In genomic region chr1:90612033-90612432, GRCh38 we compare ENCODE assay signal across 35 cellular contexts.
"Had no signal": no experiment of that assay in that cellular context is flagged by ENCODE, and none has a peak within 500 bp of the region (broad histone marks: within the 10 kb centered on the region; RNA-seq: fewer than 3 reads in every experiment).

No MANE protein-coding gene starts in this region.

- H3K9me3 ChIP-seq: MG63 had no signal

- H3K4me3 ChIP-seq: MG63 had no signal

- H3K36me3 ChIP-seq: MG63 had no signal

- H3K27me3 ChIP-seq: MG63 had no signal

- DNase-seq: Karpas-422, Kasumi-1, MG63, MM.1S, MV-4-11, NCI-H1048, NCI-H1092, NCI-H1092 treated with DMSO at 0.1 percent for 48 hours, NCI-H1105, NCI-H1105 treated with DMSO at 0.1 percent for 48 hours, NCI-H1417, NCI-H1417 treated with DMSO at 0.1 percent for 48 hours, NCI-H1436, NCI-H1436 treated with DMSO at 0.1 percent for 48 hours, NCI-H146, NCI-H1694, NCI-H1694 treated with DMSO at 0.1 percent for 48 hours, NCI-H187, NCI-H187 treated with DMSO at 0.1 percent for 48 hours, NCI-H1930, NCI-H2029, NCI-H2029 treated with DMSO at 0.1 percent for 48 hours, NCI-H2081, NCI-H2081 treated with DMSO at 0.1 percent for 48 hours, NCI-H2107, NCI-H2171, NCI-H2171 treated with DMSO at 0.1 percent for 48 hours, NCI-H2227 treated with DMSO at 0.1 percent for 48 hours, NCI-H226, NCI-H345, NCI-H446, NCI-H446 treated with DMSO at 0.1 percent for 48 hours, NCI-H510A, NCI-H510A treated with DMSO at 0.1 percent for 48 hours, NCI-H524 had no signal
